ENCODE assay signal across 16 cellular contexts in the genomic region with DNA sequence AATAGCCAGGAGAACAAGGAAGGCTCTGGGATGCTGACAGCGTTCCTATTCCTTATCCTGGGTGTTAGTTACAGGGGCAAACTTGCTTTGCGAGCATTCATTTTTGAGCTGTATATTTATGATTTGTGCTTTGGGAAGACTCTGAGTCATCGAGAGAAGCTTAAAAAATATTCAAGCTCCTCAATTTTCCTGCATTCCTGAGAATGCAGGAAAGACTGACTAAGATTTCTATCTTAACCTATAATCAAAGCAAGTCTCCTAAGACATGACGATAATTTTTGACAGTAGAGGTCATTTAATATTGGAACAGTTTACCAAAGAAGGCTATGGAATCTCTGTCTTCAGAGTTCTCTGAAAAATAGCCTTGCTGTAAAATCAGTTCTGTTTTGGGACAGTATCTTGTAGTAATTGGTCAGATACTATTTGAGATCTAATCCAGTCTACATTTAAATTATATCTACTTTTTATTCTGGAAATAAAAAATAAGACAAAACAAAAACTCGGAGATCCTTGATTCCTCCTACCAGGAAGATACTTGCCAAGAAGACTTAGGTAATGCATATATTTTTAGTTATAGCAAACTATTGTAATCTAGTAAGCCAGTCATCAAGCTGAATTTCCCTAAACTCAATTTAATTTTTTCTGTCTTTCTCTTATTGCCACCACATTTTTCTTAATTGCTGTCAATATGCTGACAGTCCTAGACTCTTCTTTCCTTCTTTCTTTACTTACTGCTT. TPM values are rescaled to one million over a fixed set of nuclear protein-coding genes. Genes with fewer than 3 reads are reported as not detected.
DNase-seq lines count a peak whose midpoint lies in the region; ATAC-seq, FAIRE-seq and TF ChIP-seq lines count a peak whose summit lies in the region.
"Had no signal": no experiment of that assay in that cellular context is flagged by ENCODE, and none has a peak within 500 bp of the region (broad histone marks: within the 10 kb centered on the region; RNA-seq: fewer than 3 reads in every experiment).

No MANE protein-coding gene starts in this region.

- no peaks in the 10 kb centered on the region for H3K36me3 ChIP-seq in H1 (ENCODE audit: control insufficient read depth in 2 of 4, insufficient read depth in 4 of 4, low read length in 3 of 4)

- H3K79me2 ChIP-seq in H1 (ENCODE audit: control insufficient read depth in 1 of 2, insufficient read depth in 2 of 2, low read length in 2 of 2): no peaks in the 10 kb centered on the region

- CTCF ChIA-PET in H1 (lab: Charles Lee; ENCODE audit: partially characterized antibody): interaction anchor here (0.6 to 1.4 kb wide), 4 partner anchors 32 to 166 kb away, joined by 3 to 4 read pairs (median 4); no protein-coding TSS in a partner anchor

- peak overlapping the region; percentile 43 for H3K4me3 Mint-ChIP-seq in activated naive CD8-positive, alpha-beta T cell treated with anti-CD3 and anti-CD28 coated beads for 36 hours
- no peak overlapping the region for H3K4me3 Mint-ChIP-seq in activated naive CD8-positive, alpha-beta T cell treated with anti-CD3 and anti-CD28 coated beads, Interleukin-2, amount 50 U/mL, for 24 hours
- H3K4me3 Mint-ChIP-seq: memory B cell had no signal

- POLR2A ChIA-PET in H1 (lab: Charles Lee; ENCODE audit: partially characterized antibody): interaction anchor here (1.4 to 1.6 kb wide), 2 partner anchors 64 to 66 kb away, joined by 5 to 7 read pairs; no protein-coding TSS in a partner anchor

- intact Hi-C loops in lower leg skin (cut with DNase I; ENCODE audit: low total_unique reads): no loop called here

- H4K20me1 ChIP-seq in H1 (replicated peaks in 1 of 2; ENCODE audit: control insufficient read depth in 1 of 2, insufficient read depth in 2 of 2, low read length in 2 of 2): no peaks in the 10 kb centered on the region

- no peak overlapping the region for H2BK12ac ChIP-seq in H1 (ENCODE audit: low read depth, low read length)

- H3K36me3 Mint-ChIP-seq in activated naive CD8-positive, alpha-beta T cell treated with anti-CD3 and anti-CD28 coated beads for 36 hours: no peaks in the 10 kb centered on the region
- no peaks in the 10 kb centered on the region for H3K36me3 Mint-ChIP-seq in activated naive CD8-positive, alpha-beta T cell treated with anti-CD3 and anti-CD28 coated beads, Interleukin-2, amount 50 U/mL, for 24 hours (ENCODE audit: low read depth)
- H3K36me3 Mint-ChIP-seq: memory B cell had no signal

- H3K23ac ChIP-seq in H1 (ENCODE audit: insufficient read length): no peak overlapping the region

- H3K4ac ChIP-seq in H1 (replicated peaks; ENCODE audit: insufficient read length, low read depth, low read length): no peak overlapping the region

- no peak for FAIRE-seq in H1 (lab: Jason Lieb, UNC)
- FAIRE-seq: colon had no signal

- no peak overlapping the region for H2BK120ac ChIP-seq in H1 (replicated peaks; ENCODE audit: low read depth, low read length)

- H3K56ac ChIP-seq in H1 (replicated peaks; ENCODE audit: insufficient read length, low read depth, low read length): no peak overlapping the region

- ATAC-seq in activated naive CD8-positive, alpha-beta T cell treated with anti-CD3 and anti-CD28 coated beads, Interleukin-2, amount 50 U/mL, for 24 hours: no peak
- ATAC-seq: HCT116, psoas muscle had no signal

- H3K4me3 ChIP-seq in H1 (ENCODE audit: extremely low read depth in 1 of 4, insufficient read depth in 2 of 4, low read depth in 3 of 4, low read length in 4 of 4) (no peak overlapping the region), lower leg skin (ENCODE audit: low read depth, poor library complexity, severe bottlenecking) (no peak overlapping the region)
- H3K4me3 ChIP-seq: psoas muscle, testis had no signal

- H2AK5ac ChIP-seq in H1 (ENCODE audit: low read depth, low read length): no peak overlapping the region

- H3K27me3 ChIP-seq in H1 (replicated peaks in 1 of 4; ENCODE audit: control insufficient read depth in 3 of 4, extremely low read depth in 1 of 4, insufficient read depth in 3 of 4, low read length in 3 of 4): peaks cover 0 to 1% (median 0%) of the 10 kb centered on the region in 4 experiments; a peak in 1 of 7 replicates
- H3K27me3 ChIP-seq: testis had no signal

- H3K18ac ChIP-seq in H1 (ENCODE audit: extremely low read depth, low read length): 0 out of 2 replicates have a peak overlapping the region, but pooled peaks have one; percentile 21

- H3K23me2 ChIP-seq in H1 (ENCODE audit: low read depth, low read length): no peaks in the 10 kb centered on the region

- no peak overlapping the region for H2BK5ac ChIP-seq in H1 (ENCODE audit: low read depth, low read length)

- H2AFZ ChIP-seq in H1 (ENCODE audit: low read length): no peak overlapping the region

- H3K9ac ChIP-seq in H1 (replicated peaks in 1 of 4; ENCODE audit: extremely low read depth in 1 of 4, low read depth in 3 of 4, low read length in 3 of 4): no peak overlapping the region

- 88% methylated on average over 5 of the region's 5 CpGs; no CpG with 5 or more reads in 1 of the 2 experiments for WGBS in H1 (ENCODE audit: extremely low coverage in 1 of 2, insufficient coverage in 1 of 2, insufficient read length in 1 of 2, insufficient replicate concordance in 2 of 2, low coverage in 1 of 2, low lambda C conversion rate in 2 of 2, missing lambda C conversion rate in 1 of 2), 2 experiments
- 64 to 66% methylated on average over 5 of the region's 5 CpGs for WGBS in lower leg skin, 2 donors

- no peak for TF ChIP-seq EP300 in H1 (IDR thresholded peaks at IDR 0.05; ENCODE audit: borderline replicate concordance in 1 of 2, low read depth in 2 of 2, low read length in 2 of 2)

- DNase-seq in activated naive CD8-positive, alpha-beta T cell treated with anti-CD3 and anti-CD28 coated beads for 36 hours: no peak
- DNase-seq in activated naive CD8-positive, alpha-beta T cell treated with anti-CD3 and anti-CD28 coated beads, Interleukin-2, amount 50 U/mL, for 24 hours: no peak
- DNase-seq in RPMI7951 (ENCODE audit: low read depth) (peak; percentile 35), H1 (ENCODE audit: low read depth in 1 of 2, low spot score in 2 of 2) (no peak), stromal cell of bone marrow (ENCODE audit: low read depth) (peak; percentile 56), germinal center (ENCODE audit: low spot score) (no peak), lower leg skin (ENCODE audit: low spot score in 2 of 2) (no peak), SKM-1 (lab: John Stamatoyannopoulos, UW; ENCODE audit: unreplicated experiment) (no peak)
- DNase-seq: head of caudate nucleus, NCI-H2081, psoas muscle, testis had no signal

- peaks cover 35% of the 10 kb centered on the region for H3K4me1 Mint-ChIP-seq in activated naive CD8-positive, alpha-beta T cell treated with anti-CD3 and anti-CD28 coated beads for 36 hours
- H3K4me1 Mint-ChIP-seq in activated naive CD8-positive, alpha-beta T cell treated with anti-CD3 and anti-CD28 coated beads, Interleukin-2, amount 50 U/mL, for 24 hours: peaks cover 30% of the 10 kb centered on the region

- no peak overlapping the region for H2BK15ac ChIP-seq in H1 (ENCODE audit: low read length)

- H3K14ac ChIP-seq in H1 (ENCODE audit: insufficient read length): no peak overlapping the region

- no peak for TF ChIP-seq RAD21 in H1 (IDR thresholded peaks at IDR 0.05 in 1 of 2, conservative IDR thresholded peaks at IDR 0.05 in 1 of 2; ENCODE audit: low read depth in 2 of 2, low read length in 2 of 2)

- H3K4me2 ChIP-seq in H1 (ENCODE audit: insufficient read depth in 1 of 2, low read depth in 2 of 2, low read length in 2 of 2): no peak overlapping the region

- no peaks in the 10 kb centered on the region for H3K79me1 ChIP-seq in H1 (ENCODE audit: low read depth, low read length)

- TF ChIP-seq CTCF in H1 (IDR thresholded peaks at IDR 0.05; ENCODE audit: control extremely low read depth in 1 of 3, insufficient read depth in 1 of 3, low read depth in 1 of 3, low read length in 3 of 3) (no peak), lower leg skin (IDR thresholded peaks at IDR 0.05) (no peak)

- peak overlapping the region; percentile 76 for H3K27ac Mint-ChIP-seq in activated naive CD8-positive, alpha-beta T cell treated with anti-CD3 and anti-CD28 coated beads for 36 hours
- H3K27ac Mint-ChIP-seq in activated naive CD8-positive, alpha-beta T cell treated with anti-CD3 and anti-CD28 coated beads, Interleukin-2, amount 50 U/mL, for 24 hours: no peak overlapping the region
- H3K27ac Mint-ChIP-seq: memory B cell had no signal

- H3K27ac ChIP-seq in H1 (ENCODE audit: low read depth, low read length): no peak overlapping the region
- H3K27ac ChIP-seq: C4-2B, psoas muscle, testis had no signal

- H4K5ac ChIP-seq in H1 (ENCODE audit: insufficient read length, low read depth, low read length): no peak overlapping the region

- H3K9me3 Mint-ChIP-seq in activated naive CD8-positive, alpha-beta T cell treated with anti-CD3 and anti-CD28 coated beads for 36 hours: no peaks in the 10 kb centered on the region
- no peaks in the 10 kb centered on the region for H3K9me3 Mint-ChIP-seq in activated naive CD8-positive, alpha-beta T cell treated with anti-CD3 and anti-CD28 coated beads, Interleukin-2, amount 50 U/mL, for 24 hours
- H3K9me3 Mint-ChIP-seq: memory B cell had no signal

- peaks cover 0 to 5% (median 4%) of the 10 kb centered on the region in 4 experiments; a peak in 3 of 7 replicates for H3K4me1 ChIP-seq in H1 (replicated peaks in 1 of 4; ENCODE audit: control insufficient read depth in 3 of 4, insufficient read depth in 4 of 4, low read length in 3 of 4)
- H3K4me1 ChIP-seq: psoas muscle, testis had no signal

- no peak overlapping the region for H4K91ac ChIP-seq in H1 (replicated peaks; ENCODE audit: insufficient read length, low read length)

- TF ChIP-seq POLR2A in H1 (IDR thresholded peaks at IDR 0.05; ENCODE audit: control extremely low read depth in 1 of 2, low read depth in 2 of 2, low read length in 2 of 2) (no peak), lower leg skin (IDR thresholded peaks at IDR 0.05) (no peak)

- peaks cover 4% of the 10 kb centered on the region for H3K27me3 Mint-ChIP-seq in activated naive CD8-positive, alpha-beta T cell treated with anti-CD3 and anti-CD28 coated beads for 36 hours
- H3K27me3 Mint-ChIP-seq in activated naive CD8-positive, alpha-beta T cell treated with anti-CD3 and anti-CD28 coated beads, Interleukin-2, amount 50 U/mL, for 24 hours: peaks cover 3% of the 10 kb centered on the region
- H3K27me3 Mint-ChIP-seq: memory B cell had no signal

- no peak overlapping the region for H2BK20ac ChIP-seq in H1 (ENCODE audit: low read length)

- H4K8ac ChIP-seq in H1 (ENCODE audit: extremely low read depth, insufficient read depth, low read length): no peak overlapping the region

- H3K9me3 ChIP-seq in H1 (ENCODE audit: insufficient read depth in 2 of 2, low read depth in 1 of 2, low read length in 1 of 2): no peaks in the 10 kb centered on the region
- H3K9me3 ChIP-seq: psoas muscle, testis had no signal

RNA-seq across cellular contexts. Expression of a gene that starts 31.7 kb away (rescaled TPM):
- total RNA-seq in activated naive CD8-positive, alpha-beta T cell treated with anti-CD3 and anti-CD28 coated beads for 36 hours: 1 to 10 TPM in 1 of 2 experiments, under 1 TPM in 1; 0.72 to 1.2 TPM
- 3.5 and 4.4 TPM in 2 replicates for total RNA-seq in RPMI7951 (2014; rRNA removed; shearing (Covaris generic))
- total RNA-seq in H1 (2021; fragmentation: NEBNext Ultra II Directional; extraction: Animal tissue kit (Norgen Biotek cat#: 25700)): 2.6 TPM in 2 replicates
- polyA plus RNA-seq in H1 (2011; rRNA removed): 0.44 and 0.88 TPM in 2 replicates
- polyA plus RNA-seq in H1 (2011; cell fraction: cytosol; rRNA removed): 0.89 TPM
- 0.41 TPM for polyA plus RNA-seq in H1 (2011; cell fraction: nucleus; rRNA removed)
- polyA plus RNA-seq in H1 (2012, experiment 1 of 2): 1.6 to 3.0 TPM (median 1.9 TPM) in 4 replicates
- polyA plus RNA-seq in H1 (2012, experiment 2 of 2): 0.21 TPM
- polyA plus RNA-seq in H1 (2013, experiment 1 of 2): 1.2 TPM
- 1.2 TPM for polyA plus RNA-seq in H1 (2013, experiment 2 of 2)
- polyA minus RNA-seq in H1 (2011; rRNA and poly(A)+ RNA removed): 1.2 and 2.0 TPM in 2 replicates
- polyA minus RNA-seq in H1 (2011; cell fraction: cytosol; rRNA and poly(A)+ RNA removed): 2.1 TPM
- 2.7 TPM for polyA minus RNA-seq in H1 (2011; cell fraction: nucleus; rRNA and poly(A)+ RNA removed)
- total RNA-seq in lower leg skin: 1 to 10 TPM in 3 of 4 donors, under 1 TPM in 1; 0.72 to 3.8 (median 3.1) TPM

Comparison
In these comparisons a context has a peak if more than half of its experiments do, and no peak if none do; other contexts are left out.
1. DNase-seq: peak in RPMI7951 (single experiment) and stromal cell of bone marrow (single experiment); none in activated naive CD8-positive, alpha-beta T cell treated with anti-CD3 and anti-CD28 coated beads for 36 hours (single experiment), activated naive CD8-positive, alpha-beta T cell treated with anti-CD3 and anti-CD28 coated beads, Interleukin-2, amount 50 U/mL, for 24 hours (single experiment), H1 (0 of 2), germinal center (single experiment), lower leg skin (0 of 2) and SKM-1 (single experiment).